18 cellular contexts compared by ENCODE assay signal in genomic region chr1:2136836-2137235, GRCh38. TPM values are rescaled to one million over a fixed set of nuclear protein-coding genes. Genes with fewer than 3 reads are reported as not detected.
DNase-seq lines count a peak whose midpoint lies in the region; ATAC-seq and TF ChIP-seq lines count a peak whose summit lies in the region.
"Had no signal": no experiment of that assay in that cellular context is flagged by ENCODE, and none has a peak within 500 bp of the region (broad histone marks: within the 10 kb centered on the region; RNA-seq: fewer than 3 reads in every experiment).

No MANE protein-coding gene starts in this region.

- H3K27ac ChIP-seq in left ventricle myocardium inferior (replicated peaks): no peak overlapping the region
- H3K27ac ChIP-seq in dorsolateral prefrontal cortex: peak overlapping the region in 30 of 59 donors; percentile 1 to 98 (median 64)
- peak overlapping the region; percentile 88 for H3K27ac ChIP-seq in upper lobe of right lung
- H3K27ac ChIP-seq in SJCRH30: no peak overlapping the region
- H3K27ac ChIP-seq: HL-60 had no signal

- intact Hi-C loops in left ventricle myocardium inferior (cut with micrococcal nuclease): no loop called here
- intact Hi-C loops in left cardiac atrium (cut with DNase I): no loop called here
- intact Hi-C loops in dorsolateral prefrontal cortex (cut with DNase I): loop anchor here in 1 of 2 donors (10.0 kb wide), 1 partner anchor 98 kb away; no protein-coding TSS in a partner anchor
- intact Hi-C loops in upper lobe of right lung (cut with DNase I): no loop called here
- intact Hi-C loops in sciatic nerve (cut with DNase I): loop anchor here (10.0 kb wide), 1 partner anchor 48 kb away; no protein-coding TSS in a partner anchor

- DNase-seq in left ventricle myocardium inferior: peak; percentile 8
- DNase-seq in left cardiac atrium: no peak
- peak in 2 of 10 donors; percentile 27 to 43 for DNase-seq in dorsolateral prefrontal cortex
- DNase-seq in upper lobe of right lung: no peak
- DNase-seq in sciatic nerve (ENCODE audit: low spot score): no peak
- DNase-seq in activated CD8-positive, alpha-beta memory T cell treated with anti-CD3 and anti-CD28 coated beads, Interleukin-2, amount 50 U/mL, for 4 hours: no peak
- DNase-seq in SJCRH30: no peak
- DNase-seq: adrenal gland; BE2C; NCI-H446 treated with DMSO at 0.1 percent for 48 hours; occipital lobe; SK-N-SH; stimulated activated naive CD8-positive, alpha-beta T cell treated with anti-CD3 and anti-CD28 coated beads, Interleukin-15, amount 100 ng/mL, for 72 hours had no signal

- no peak for ATAC-seq in left cardiac atrium
- ATAC-seq in upper lobe of right lung: no peak
- no peak for ATAC-seq in sciatic nerve
- ATAC-seq: GM23338; left ventricle myocardium superior; stimulated activated naive CD8-positive, alpha-beta T cell treated with anti-CD3 and anti-CD28 coated beads, Interleukin-15, amount 100 ng/mL, for 72 hours had no signal

- no peaks in the 10 kb centered on the region for H3K9me3 ChIP-seq in left ventricle myocardium inferior (replicated peaks)
- H3K9me3 ChIP-seq in upper lobe of right lung: no peaks in the 10 kb centered on the region
- H3K9me3 ChIP-seq in SJCRH30 (replicated peaks): no peaks in the 10 kb centered on the region
- H3K9me3 ChIP-seq: adrenal gland, BE2C, right atrium auricular region, SK-N-SH had no signal

- H3K4me3 ChIP-seq in left ventricle myocardium inferior (no peak overlapping the region), dorsolateral prefrontal cortex (no peak overlapping the region), upper lobe of right lung (no peak overlapping the region), SJCRH30 (no peak overlapping the region)
- H3K4me3 ChIP-seq: adrenal gland, GM23338, right atrium auricular region had no signal

- H3K9me3 Mint-ChIP-seq in nephron: no peaks in the 10 kb centered on the region
- H3K9me3 Mint-ChIP-seq: GM23338; stimulated activated naive CD8-positive, alpha-beta T cell treated with anti-CD3 and anti-CD28 coated beads, Interleukin-15, amount 100 ng/mL, for 72 hours had no signal

- H3K27me3 ChIP-seq in left ventricle myocardium inferior (ENCODE audit: low read depth) (no peaks in the 10 kb centered on the region), dorsolateral prefrontal cortex (no peaks in the 10 kb centered on the region), upper lobe of right lung (no peaks in the 10 kb centered on the region), SJCRH30 (peaks cover 28% of the 10 kb centered on the region)
- H3K27me3 ChIP-seq: adrenal gland, BE2C, right atrium auricular region had no signal

- peak overlapping the region; percentile 48 to 100 (median 100) for H3K27ac Mint-ChIP-seq in nephron
- H3K27ac Mint-ChIP-seq: stimulated activated naive CD8-positive, alpha-beta T cell treated with anti-CD3 and anti-CD28 coated beads, Interleukin-15, amount 100 ng/mL, for 72 hours had no signal

- TF ChIP-seq CTCF in left ventricle myocardium inferior (IDR thresholded peaks at IDR 0.05; ENCODE audit: borderline replicate concordance): no peak
- TF ChIP-seq CTCF in dorsolateral prefrontal cortex (IDR thresholded peaks at IDR 0.05 in 54 of 56, conservative IDR thresholded peaks at IDR 0.05 in 2 of 56; ENCODE audit: low read depth in 1 of 56, partially characterized antibody in 56 of 56): no peak
- TF ChIP-seq CTCF in nephron (IDR thresholded peaks at IDR 0.05; ENCODE audit: unreplicated experiment in 3 of 3): no peak
- TF ChIP-seq CTCF in upper lobe of right lung (IDR thresholded peaks at IDR 0.05): no peak

- H3K36me3 ChIP-seq in left ventricle myocardium inferior (no peaks in the 10 kb centered on the region), upper lobe of right lung (no peaks in the 10 kb centered on the region), SJCRH30 (no peaks in the 10 kb centered on the region)
- H3K36me3 ChIP-seq: adrenal gland, BE2C, right atrium auricular region had no signal

- peaks cover 49% of the 10 kb centered on the region for H3K4me1 ChIP-seq in left ventricle myocardium inferior
- H3K4me1 ChIP-seq in upper lobe of right lung: peaks cover 38% of the 10 kb centered on the region
- H3K4me1 ChIP-seq in SJCRH30: peaks cover 6% of the 10 kb centered on the region; the same call in 1 of the 2 replicates

- H3K27me3 Mint-ChIP-seq in nephron (ENCODE audit: low read depth): peaks cover 14% of the 10 kb centered on the region
- H3K27me3 Mint-ChIP-seq: stimulated activated naive CD8-positive, alpha-beta T cell treated with anti-CD3 and anti-CD28 coated beads, Interleukin-15, amount 100 ng/mL, for 72 hours had no signal

- peaks cover 49% of the 10 kb centered on the region for H3K4me1 Mint-ChIP-seq in nephron

- H3K36me3 Mint-ChIP-seq in nephron (ENCODE audit: low read depth): no peaks in the 10 kb centered on the region

- H3K4me3 Mint-ChIP-seq in nephron: peak overlapping the region in 2 of 3 experiments; percentile 3 to 24
- H3K4me3 Mint-ChIP-seq: GM23338 had no signal

RNA-seq across cellular contexts. Expression of gene FAAP20, which starts 57.7 kb away (rescaled TPM):
- total RNA-seq in left ventricle myocardium inferior (37.0 TPM), left cardiac atrium (10 to 100 TPM; 35.4 to 41.4 TPM), dorsolateral prefrontal cortex (10 to 100 TPM; 21.8 to 56.4 (median 36.0) TPM), upper lobe of right lung (55.3 TPM), sciatic nerve (43.0 TPM)
- 58.0 and 61.7 TPM in 2 replicates for total RNA-seq in SJCRH30 (2014; rRNA removed; shearing (Covaris generic))

Comparison
In these comparisons a context has a peak if more than half of its experiments do, and no peak if none do; other contexts are left out.
1. H3K27ac ChIP-seq: peak in dorsolateral prefrontal cortex (30 of 59) and upper lobe of right lung (single experiment); none in left ventricle myocardium inferior (single experiment) and SJCRH30 (single experiment).